Comparison of ENCODE assay signal across 19 cellular contexts in the genomic region with DNA sequence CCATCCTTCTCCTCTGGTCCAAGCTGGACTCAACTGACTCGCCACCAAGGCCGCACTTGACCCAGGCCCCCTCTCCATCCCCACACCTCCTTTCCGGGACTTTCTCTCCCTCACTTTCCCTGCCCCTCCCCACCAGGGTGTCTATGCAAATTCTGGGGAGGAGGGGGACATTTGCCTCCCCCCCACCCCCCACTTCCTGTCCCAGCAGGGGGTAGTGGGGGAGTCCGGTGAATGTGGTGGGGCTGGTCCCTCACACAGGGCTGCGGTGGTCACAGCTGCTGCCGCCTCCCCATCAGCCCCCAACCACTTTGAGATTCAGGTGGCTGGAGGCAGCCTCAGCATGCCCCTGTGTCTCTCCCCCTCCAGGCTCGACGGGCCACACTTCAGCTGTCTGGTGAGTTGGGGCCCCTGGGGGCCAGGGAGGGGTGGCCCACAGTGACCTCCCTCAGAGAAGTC. TPM values are rescaled to one million over a fixed set of nuclear protein-coding genes. Genes with fewer than 3 reads are reported as not detected.
A peak's percentile ranks its signal among the peaks of the same experiment; 100 is the strongest.
DNase-seq lines count a peak whose midpoint lies in the region; ATAC-seq, FAIRE-seq and TF ChIP-seq lines count a peak whose summit lies in the region.
"Had no signal": no experiment of that assay in that cellular context is flagged by ENCODE, and none has a peak within 500 bp of the region (broad histone marks: within the 10 kb centered on the region; RNA-seq: fewer than 3 reads in every experiment).

No MANE protein-coding gene starts in this region.

- no peak overlapping the region for H3K4ac ChIP-seq in H1 (replicated peaks; ENCODE audit: insufficient read length, low read depth, low read length)

- peak overlapping the region; percentile 91; the same call in 1 of the 2 replicates for H2BK5ac ChIP-seq in H1 (ENCODE audit: low read depth, low read length)

- H3K18ac ChIP-seq in H1 (ENCODE audit: extremely low read depth, low read length), result peak overlapping the region; percentile 60; the same call in 1 of the 2 replicates

- no peak overlapping the region for H2BK120ac ChIP-seq in H1 (replicated peaks; ENCODE audit: low read depth, low read length)

- no peak overlapping the region for H3K14ac ChIP-seq in H1 (ENCODE audit: insufficient read length)

- POLR2A ChIA-PET in H1 (lab: Charles Lee; ENCODE audit: partially characterized antibody), result interaction anchor here (0.8 to 2.8 kb wide), 11 partner anchors 8 to 51 kb away, joined by 3 to 16 read pairs (median 4); partner anchors contain the start of genes MYBPC2, NR1H2 and POLD1

- H3K79me1 ChIP-seq in H1 (ENCODE audit: low read depth, low read length), result peaks cover 2% of the 10 kb centered on the region; the same call in 1 of the 2 replicates

- no peaks in the 10 kb centered on the region for H3F3A ChIP-seq in MM.1S (ENCODE audit: insufficient read depth, low read length)

- no peak overlapping the region for H4K5ac ChIP-seq in H1 (ENCODE audit: insufficient read length, low read depth, low read length)

- 0% methylated on average over 4 of the region's 8 CpGs; no CpG with 5 or more reads in 1 of the 2 experiments for WGBS in H1 (ENCODE audit: extremely low coverage in 1 of 2, insufficient coverage in 1 of 2, insufficient read length in 1 of 2, insufficient replicate concordance in 2 of 2, low coverage in 1 of 2, low lambda C conversion rate in 2 of 2, missing lambda C conversion rate in 1 of 2), 2 experiments
- 7 to 16% (median 13%) methylated on average over 7 to 8 of the region's 8 CpGs for WGBS in spleen, 5 donors

- H3K9ac ChIP-seq in MM.1S (ENCODE audit: low read length) (no peak overlapping the region), H1 (replicated peaks in 1 of 4; ENCODE audit: extremely low read depth in 1 of 4, low read depth in 3 of 4, low read length in 3 of 4) (no peak overlapping the region)

- H3K27ac ChIP-seq in MM.1S (ENCODE audit: low read length), result no peak overlapping the region
- no peak overlapping the region for H3K27ac ChIP-seq in H1 (ENCODE audit: low read depth, low read length)
- peak overlapping the region; percentile 17 to 93 (median 66) for H3K27ac ChIP-seq in spleen
- H3K27ac ChIP-seq: pancreas had no signal

- H3K9me3 ChIP-seq in MM.1S (replicated peaks; ENCODE audit: insufficient read depth, low read length) (no peaks in the 10 kb centered on the region), H1 (ENCODE audit: insufficient read depth in 2 of 2, low read depth in 1 of 2, low read length in 1 of 2) (no peaks in the 10 kb centered on the region), spleen (no peaks in the 10 kb centered on the region)
- H3K9me3 ChIP-seq: MG63, pancreas had no signal

- H4K20me1 ChIP-seq in MM.1S (ENCODE audit: insufficient read depth, low read length), result no peaks in the 10 kb centered on the region
- peaks cover 0 to 6% of the 10 kb centered on the region in 2 experiments for H4K20me1 ChIP-seq in H1 (replicated peaks in 1 of 2; ENCODE audit: control insufficient read depth in 1 of 2, insufficient read depth in 2 of 2, low read length in 2 of 2)

- H3K79me2 ChIP-seq in MM.1S (ENCODE audit: low read length) (no peaks in the 10 kb centered on the region), H1 (ENCODE audit: control insufficient read depth in 1 of 2, insufficient read depth in 2 of 2, low read length in 2 of 2) (no peaks in the 10 kb centered on the region)

- H3K4me1 ChIP-seq in MM.1S (ENCODE audit: low read length) (peaks cover 26% of the 10 kb centered on the region), H1 (replicated peaks in 1 of 4; ENCODE audit: control insufficient read depth in 3 of 4, insufficient read depth in 4 of 4, low read length in 3 of 4) (peaks cover 0 to 19% (median 11%) of the 10 kb centered on the region in 4 experiments; a peak in 6 of 7 replicates), spleen (peaks cover 0 to 81% (median 42%) of the 10 kb centered on the region in 6 donors)

- TF ChIP-seq CTCF in GM13977 (IDR thresholded peaks at IDR 0.05; ENCODE audit: extremely low read depth, insufficient read depth, missing control alignments) (no peak), MM.1S (IDR thresholded peaks at IDR 0.05; ENCODE audit: low read length) (no peak), H1 (IDR thresholded peaks at IDR 0.05; ENCODE audit: control extremely low read depth in 1 of 3, insufficient read depth in 1 of 3, low read depth in 1 of 3, low read length in 3 of 3) (no peak), spleen (IDR thresholded peaks at IDR 0.05 in 8 of 11, conservative IDR thresholded peaks at IDR 0.05 in 3 of 11) (no peak)

- TF ChIP-seq RAD21 in H1 (IDR thresholded peaks at IDR 0.05 in 1 of 2, conservative IDR thresholded peaks at IDR 0.05 in 1 of 2; ENCODE audit: low read depth in 2 of 2, low read length in 2 of 2), result no peak

- peak overlapping the region; percentile 92; the same call in 1 of the 2 replicates for H2BK12ac ChIP-seq in H1 (ENCODE audit: low read depth, low read length)

- H3K27me3 ChIP-seq in MM.1S (replicated peaks; ENCODE audit: insufficient read depth, low read length) (peaks cover 8% of the 10 kb centered on the region), H1 (replicated peaks in 1 of 4; ENCODE audit: control insufficient read depth in 3 of 4, extremely low read depth in 1 of 4, insufficient read depth in 3 of 4, low read length in 3 of 4) (peaks cover 0 to 2% (median 0%) of the 10 kb centered on the region in 4 experiments; a peak in 1 of 7 replicates), spleen (replicated peaks in 1 of 7) (peaks cover 0 to 59% (median 9%) of the 10 kb centered on the region in 7 donors)
- H3K27me3 ChIP-seq: MG63, pancreas had no signal

- H2AFZ ChIP-seq in MM.1S (ENCODE audit: low read length), result no peak overlapping the region
- H2AFZ ChIP-seq in H1 (ENCODE audit: low read length), result no peak overlapping the region

- H3K4me3 ChIP-seq in MM.1S (ENCODE audit: low read length) (peak overlapping the region; percentile 50; the same call in 1 of the 2 replicates), H1 (ENCODE audit: extremely low read depth in 1 of 4, insufficient read depth in 2 of 4, low read depth in 3 of 4, low read length in 4 of 4) (peak overlapping the region; percentile 39 to 67 (median 52)), spleen (peak overlapping the region; percentile 28 to 81 (median 48))
- H3K4me3 ChIP-seq: MG63, pancreas, smooth muscle cell had no signal

- ATAC-seq in GM21360 (IDR thresholded peaks at IDR 0.05; ENCODE audit: unreplicated experiment) (no peak), HG03460 (IDR thresholded peaks at IDR 0.05; ENCODE audit: unreplicated experiment) (no peak)
- ATAC-seq: esophagus mucosa, pancreas had no signal

- FAIRE-seq in H1 (lab: Jason Lieb, UNC), result no peak
- FAIRE-seq: colon, H54, pancreas had no signal

- peaks cover 12% of the 10 kb centered on the region; the same call in 1 of the 2 replicates for H3K23me2 ChIP-seq in H1 (ENCODE audit: low read depth, low read length)

- H4K91ac ChIP-seq in H1 (replicated peaks; ENCODE audit: insufficient read length, low read length), result no peak overlapping the region

- H3K9me2 ChIP-seq in MM.1S (replicated peaks; ENCODE audit: insufficient read depth, low read length), result no peaks in the 10 kb centered on the region

- H3K56ac ChIP-seq in H1 (replicated peaks; ENCODE audit: insufficient read length, low read depth, low read length), result no peak overlapping the region

- in situ Hi-C loops in GM13977 (cut with MboI; ENCODE audit: low pct_unique_long_range_greater_than_20kb, low sequenced_read_pairs, unreplicated experiment), result no loop called here

- H3K4me2 ChIP-seq in MM.1S (ENCODE audit: low read depth, low read length) (peak overlapping the region; percentile 72; the same call in 1 of the 2 replicates), H1 (ENCODE audit: insufficient read depth in 1 of 2, low read depth in 2 of 2, low read length in 2 of 2) (peak overlapping the region; percentile 93 to 95)
- H3K4me2 ChIP-seq: smooth muscle cell had no signal

- H3K23ac ChIP-seq in H1 (ENCODE audit: insufficient read length), result no peak overlapping the region

- no peak for TF ChIP-seq POLR2A in H1 (IDR thresholded peaks at IDR 0.05; ENCODE audit: control extremely low read depth in 1 of 2, low read depth in 2 of 2, low read length in 2 of 2)
- no peak for TF ChIP-seq POLR2A in spleen (IDR thresholded peaks at IDR 0.05)

- intact Hi-C loops in spleen (cut with DNase I; ENCODE audit: low total_unique reads), result loop anchor here (10.0 kb wide), 1 partner anchor 55 kb away; the partner anchor contains the start of gene NAPSA

- no peak overlapping the region for H4K8ac ChIP-seq in H1 (ENCODE audit: extremely low read depth, insufficient read depth, low read length)

- peak overlapping the region; percentile 86; the same call in 1 of the 2 replicates for H2BK20ac ChIP-seq in H1 (ENCODE audit: low read length)

- no peaks in the 10 kb centered on the region for H3K36me3 ChIP-seq in MM.1S (replicated peaks; ENCODE audit: insufficient read depth, low read length)
- no peaks in the 10 kb centered on the region for H3K36me3 ChIP-seq in H1 (ENCODE audit: control insufficient read depth in 2 of 4, insufficient read depth in 4 of 4, low read length in 3 of 4)
- peaks cover 0 to 28% (median 0%) of the 10 kb centered on the region in 6 donors for H3K36me3 ChIP-seq in spleen
- H3K36me3 ChIP-seq: pancreas had no signal

- DNase-seq in GM13977 (ENCODE audit: low spot score), result peak; percentile 71
- DNase-seq in MM.1S, result no peak
- DNase-seq in H1 (ENCODE audit: low read depth in 1 of 2, low spot score in 2 of 2), result peak in 1 of 2 experiments; percentile 75
- DNase-seq in spleen, result no peak
- DNase-seq in superior temporal gyrus (ENCODE audit: extremely low spot score), result no peak
- DNase-seq: activated T-cell treated with anti-CD3 and anti-CD28 coated beads, Interleukin-2, amount 50 U/mL, for 72 hours; amniotic stem cell; CD8-positive, alpha-beta memory T cell; mammary epithelial cell; MG63; SW 1271 had no signal

- CTCF ChIA-PET in H1 (lab: Charles Lee; ENCODE audit: partially characterized antibody), result interaction anchor here (0.7 to 1.1 kb wide), 4 partner anchors 34 to 42 kb away, joined by 3 to 5 read pairs (median 3); no protein-coding TSS in a partner anchor

- TF ChIP-seq EP300 in H1 (IDR thresholded peaks at IDR 0.05; ENCODE audit: borderline replicate concordance in 1 of 2, low read depth in 2 of 2, low read length in 2 of 2), result no peak

- H2AK5ac ChIP-seq in H1 (ENCODE audit: low read depth, low read length), result no peak overlapping the region

- peak overlapping the region; percentile 61; the same call in 1 of the 2 replicates for H2BK15ac ChIP-seq in H1 (ENCODE audit: low read length)

RNA-seq across cellular contexts. Expression of gene SPIB, which starts 0.9 kb away (rescaled TPM):
- total RNA-seq in H1 (2021; fragmentation: NEBNext Ultra II Directional; extraction: Animal tissue kit (Norgen Biotek cat#: 25700)), result 9.6 and 11.1 TPM in 2 replicates
- polyA plus RNA-seq in H1 (2011; rRNA removed) (11.8 and 17.4 TPM in 2 replicates), spleen (10 to 100 TPM; 55.5 to 90.5 (median 86.1) TPM)
- polyA plus RNA-seq in H1 (2011; cell fraction: cytosol; rRNA removed), result 6.7 TPM
- 11.2 TPM for polyA plus RNA-seq in H1 (2011; cell fraction: nucleus; rRNA removed)
- polyA plus RNA-seq in H1 (2012, experiment 1 of 2), result 6.5 to 13.3 TPM (median 10.4 TPM) in 4 replicates
- polyA plus RNA-seq in H1 (2012, experiment 2 of 2), result 7.3 TPM
- polyA plus RNA-seq in H1 (2013, experiment 1 of 2), result 13.0 TPM
- polyA plus RNA-seq in H1 (2013, experiment 2 of 2), result 14.7 TPM
- 3.5 and 5.2 TPM in 2 replicates for polyA minus RNA-seq in H1 (2011; rRNA and poly(A)+ RNA removed)
- 3.7 TPM for polyA minus RNA-seq in H1 (2011; cell fraction: cytosol; rRNA and poly(A)+ RNA removed)
- polyA minus RNA-seq in H1 (2011; cell fraction: nucleus; rRNA and poly(A)+ RNA removed), result 2.6 TPM
- 10 to 100 TPM; 22.1 to 76.6 (median 34.4) TPM for total RNA-seq in spleen
- total RNA-seq: mammary epithelial cell, smooth muscle cell, temporal lobe had no signal
- polyA plus RNA-seq: smooth muscle cell had no signal

RNA-seq across cellular contexts. Expression of gene MYBPC2, which starts 13.1 kb away (rescaled TPM):
- total RNA-seq in H1 (2021; fragmentation: NEBNext Ultra II Directional; extraction: Animal tissue kit (Norgen Biotek cat#: 25700)), result 3.1 and 4.1 TPM in 2 replicates
- polyA plus RNA-seq in H1 (2011; rRNA removed) (1.8 and 2.7 TPM in 2 replicates), spleen (1 to 10 TPM in 1 of 3 donors, under 1 TPM in 2; 0.33 to 1.7 (median 0.45) TPM)
- polyA plus RNA-seq in H1 (2011; cell fraction: cytosol; rRNA removed), result 3.3 TPM
- 8.8 TPM for polyA plus RNA-seq in H1 (2011; cell fraction: nucleus; rRNA removed)
- polyA plus RNA-seq in H1 (2012, experiment 1 of 2), result 1.9 to 7.3 TPM (median 5.3 TPM) in 4 replicates
- polyA plus RNA-seq in H1 (2012, experiment 2 of 2), result 1.5 TPM
- polyA plus RNA-seq in H1 (2013, experiment 1 of 2), result 2.8 TPM
- 3.1 TPM for polyA plus RNA-seq in H1 (2013, experiment 2 of 2)
- 2.0 and 2.5 TPM in 2 replicates for polyA minus RNA-seq in H1 (2011; rRNA and poly(A)+ RNA removed)
- 1.3 TPM for polyA minus RNA-seq in H1 (2011; cell fraction: cytosol; rRNA and poly(A)+ RNA removed)
- 2.8 TPM for polyA minus RNA-seq in H1 (2011; cell fraction: nucleus; rRNA and poly(A)+ RNA removed)
- 1 to 10 TPM in 1 of 7 donors, under 1 TPM in 4, not detected in 2; 0.28 to 1.5 (median 0.40) TPM for total RNA-seq in spleen
- total RNA-seq: mammary epithelial cell, smooth muscle cell had no signal
- polyA plus RNA-seq: CD8-positive, alpha-beta memory T cell; mammary epithelial cell; smooth muscle cell had no signal

RNA-seq across cellular contexts. Expression of gene POLD1, which starts 35.5 kb away (rescaled TPM):
- total RNA-seq in H1 (2021; fragmentation: NEBNext Ultra II Directional; extraction: Animal tissue kit (Norgen Biotek cat#: 25700)), result 141 and 149 TPM in 2 replicates
- polyA plus RNA-seq in H1 (2011; rRNA removed) (142 and 191 TPM in 2 replicates), spleen (10 to 100 TPM; 50.9 to 66.6 (median 66.5) TPM)
- polyA plus RNA-seq in H1 (2011; cell fraction: cytosol; rRNA removed), result 136 TPM
- 435 TPM for polyA plus RNA-seq in H1 (2011; cell fraction: nucleus; rRNA removed)
- polyA plus RNA-seq in H1 (2012, experiment 1 of 2), result 86.1 to 170 TPM (median 149 TPM) in 4 replicates
- polyA plus RNA-seq in H1 (2012, experiment 2 of 2), result 109 TPM
- 81.0 TPM for polyA plus RNA-seq in H1 (2013, experiment 1 of 2)
- 72.1 TPM for polyA plus RNA-seq in H1 (2013, experiment 2 of 2)
- polyA minus RNA-seq in H1 (2011; rRNA and poly(A)+ RNA removed), result 57.8 and 65.0 TPM in 2 replicates
- polyA minus RNA-seq in H1 (2011; cell fraction: cytosol; rRNA and poly(A)+ RNA removed), result 137 TPM
- 137 TPM for polyA minus RNA-seq in H1 (2011; cell fraction: nucleus; rRNA and poly(A)+ RNA removed)
- total RNA-seq in spleen, result 10 to 100 TPM; 26.5 to 39.9 (median 28.2) TPM

RNA-seq across cellular contexts. Expression of gene NR1H2, which starts 43.4 kb away (rescaled TPM):
- total RNA-seq in H1 (2021; fragmentation: NEBNext Ultra II Directional; extraction: Animal tissue kit (Norgen Biotek cat#: 25700)), result 40.3 and 41.4 TPM in 2 replicates
- 47.5 and 61.5 TPM in 2 replicates for polyA plus RNA-seq in H1 (2011; rRNA removed)
- 43.0 TPM for polyA plus RNA-seq in H1 (2011; cell fraction: cytosol; rRNA removed)
- polyA plus RNA-seq in H1 (2011; cell fraction: nucleus; rRNA removed), result 70.3 TPM
- polyA plus RNA-seq in H1 (2012, experiment 1 of 2), result 22.3 to 39.2 TPM (median 34.3 TPM) in 4 replicates
- 33.5 TPM for polyA plus RNA-seq in H1 (2012, experiment 2 of 2)
- 19.2 TPM for polyA plus RNA-seq in H1 (2013, experiment 1 of 2)
- polyA plus RNA-seq in H1 (2013, experiment 2 of 2), result 18.0 TPM
- 20.3 and 22.8 TPM in 2 replicates for polyA minus RNA-seq in H1 (2011; rRNA and poly(A)+ RNA removed)
- polyA minus RNA-seq in H1 (2011; cell fraction: cytosol; rRNA and poly(A)+ RNA removed), result 21.5 TPM
- polyA minus RNA-seq in H1 (2011; cell fraction: nucleus; rRNA and poly(A)+ RNA removed), result 25.5 TPM
- total RNA-seq in spleen, result 10 to 100 TPM; 59.9 to 96.0 (median 84.8) TPM
- polyA plus RNA-seq in spleen, result 10 to 100 TPM; 53.1 to 75.5 (median 55.8) TPM

RNA-seq across cellular contexts. Expression of gene NAPSA, which starts 54.2 kb away (rescaled TPM):
- total RNA-seq in H1 (2021; fragmentation: NEBNext Ultra II Directional; extraction: Animal tissue kit (Norgen Biotek cat#: 25700)), result 0.71 and 1.1 TPM in 2 replicates
- 0.73 and 0.93 TPM in 2 replicates for polyA plus RNA-seq in H1 (2011; rRNA removed)
- polyA plus RNA-seq in H1 (2011; cell fraction: cytosol; rRNA removed), result 0.89 TPM
- 3.3 TPM for polyA plus RNA-seq in H1 (2011; cell fraction: nucleus; rRNA removed)
- polyA plus RNA-seq in H1 (2012, experiment 1 of 2), result 0.40 to 1.0 TPM (median 0.84 TPM) in 4 replicates
- polyA plus RNA-seq in H1 (2012, experiment 2 of 2), result 0.72 TPM
- 0.71 TPM for polyA plus RNA-seq in H1 (2013, experiment 1 of 2)
- polyA plus RNA-seq in H1 (2013, experiment 2 of 2), result 0.63 TPM
- 0.15 and 0.35 TPM in 2 replicates for polyA minus RNA-seq in H1 (2011; rRNA and poly(A)+ RNA removed)
- 0.73 TPM for polyA minus RNA-seq in H1 (2011; cell fraction: cytosol; rRNA and poly(A)+ RNA removed)
- 1.00 TPM for polyA minus RNA-seq in H1 (2011; cell fraction: nucleus; rRNA and poly(A)+ RNA removed)
- 1 to 10 TPM; 1.5 to 3.4 (median 2.3) TPM for total RNA-seq in spleen
- 1 to 10 TPM; 4.5 to 6.4 (median 5.0) TPM for polyA plus RNA-seq in spleen

Comparison
In these comparisons a context has a peak if more than half of its experiments do, and no peak if none do; other contexts are left out.
1. H3K27ac ChIP-seq: peak in spleen (8 of 8); none in MM.1S (single experiment) and H1 (single experiment).
2. Peak in every context shown above with its lines, with median percentiles within 50 percentile points of each other: H3K4me3 ChIP-seq.